In genomic region chr11:65382804-65383368, GRCh38 we compare ENCODE assay signal across 8 cellular contexts. TPM values are rescaled to one million over a fixed set of nuclear protein-coding genes. Genes with fewer than 3 reads are reported as not detected.
A peak's percentile ranks its signal among the peaks of the same experiment; 100 is the strongest.
DNase-seq lines count a peak whose midpoint lies in the region; ATAC-seq and TF ChIP-seq lines count a peak whose summit lies in the region.

No MANE protein-coding gene starts in this region.

- H3K27me3 Mint-ChIP-seq in activated naive CD8-positive, alpha-beta T cell treated with anti-CD3 and anti-CD28 coated beads, Interleukin-2, amount 10 ng/mL, durations not matched to agents 7 days and 5 days: no peaks in the 10 kb centered on the region

- POLR2A ChIA-PET in activated naive CD8-positive, alpha-beta T cell treated with anti-CD3 and anti-CD28 coated beads, Interleukin-2, amount 10 ng/mL, durations not matched to agents 7 days and 5 days (lab: Charles Lee): interaction anchor here (0.7 to 11.5 kb wide), 8 partner anchors 33 to 127 kb away, joined by 3 to 129 read pairs (median 8); partner anchors contain the start of genes MALAT1 and NEAT1

- peak overlapping the region; percentile 90 to 99 (median 96) for H3K27ac ChIP-seq in heart left ventricle
- peak overlapping the region; percentile 98 to 100 for H3K27ac ChIP-seq in liver (ENCODE audit: low read depth in 1 of 2, low read length in 2 of 2)
- H3K27ac ChIP-seq in transverse colon: peak overlapping the region; percentile 88 to 98 (median 98)

- peak overlapping the region; percentile 48 to 89 for H3K9ac ChIP-seq in liver (ENCODE audit: low read depth in 1 of 2, low read length in 2 of 2)

- no peaks in the 10 kb centered on the region for H3K9me3 Mint-ChIP-seq in activated naive CD8-positive, alpha-beta T cell treated with anti-CD3 and anti-CD28 coated beads, Interleukin-2, amount 10 ng/mL, durations not matched to agents 7 days and 5 days

- intact Hi-C loops in heart left ventricle (cut with DNase I): loop anchor here in 7 of 10 donors (1.0 to 5.0 kb wide), 8 partner anchors 34 to 129 kb away; no protein-coding TSS in a partner anchor
- intact Hi-C loops in Right ventricle myocardium inferior (cut with DNase I): loop anchor here (1.0 to 5.0 kb wide), 3 partner anchors 36 to 124 kb away; no protein-coding TSS in a partner anchor
- intact Hi-C loops in transverse colon (cut with DNase I; ENCODE audit: low total_unique reads): loop anchor here (2.0 to 5.0 kb wide), 2 partner anchors 36 to 129 kb away; no protein-coding TSS in a partner anchor

- TF ChIP-seq CTCF in heart left ventricle (IDR thresholded peaks at IDR 0.05): no peak
- TF ChIP-seq CTCF in liver (IDR thresholded peaks at IDR 0.05; ENCODE audit: low read depth, low read length, missing input control): no peak
- TF ChIP-seq CTCF in transverse colon (IDR thresholded peaks at IDR 0.05): no peak

- no peaks in the 10 kb centered on the region for H3K36me3 ChIP-seq in heart left ventricle
- no peaks in the 10 kb centered on the region for H3K36me3 ChIP-seq in liver (ENCODE audit: control insufficient read depth in 4 of 4, insufficient read depth in 3 of 4, low read depth in 1 of 4, low read length in 3 of 4)
- H3K36me3 ChIP-seq in transverse colon: no peaks in the 10 kb centered on the region

- TF ChIP-seq POLR2A in heart left ventricle (IDR thresholded peaks at IDR 0.05) (no peak), transverse colon (IDR thresholded peaks at IDR 0.05) (peak; percentile 7)

- no peak for TF ChIP-seq RAD21 in liver (IDR thresholded peaks at IDR 0.05)

- H3K4me3 ChIP-seq in heart left ventricle (peak overlapping the region in 11 of 12 donors; percentile 12 to 59 (median 51)), liver (ENCODE audit: low read depth in 1 of 3, low read length in 3 of 3) (peak overlapping the region in 2 of 3 donors; percentile 19 to 36), transverse colon (peak overlapping the region in 3 of 4 donors; percentile 23 to 35 (median 32))

- TF ChIP-seq EP300 in transverse colon (IDR thresholded peaks at IDR 0.05; ENCODE audit: low read depth): no peak

- in situ Hi-C loops in transverse colon (cut with MboI; ENCODE audit: low pct_ligation_motif_present in 1 of 4, low pct_unique_long_range_greater_than_20kb in 1 of 4, low sequenced_read_pairs in 3 of 4): no loop called here

- H3K9me3 ChIP-seq in heart left ventricle (no peaks in the 10 kb centered on the region), liver (ENCODE audit: control insufficient read depth in 4 of 4, low read length in 3 of 4) (no peaks in the 10 kb centered on the region), transverse colon (no peaks in the 10 kb centered on the region)

- H3K4me1 ChIP-seq in heart left ventricle (peaks cover 12 to 73% (median 46%) of the 10 kb centered on the region in 12 donors), liver (ENCODE audit: control insufficient read depth in 4 of 4, insufficient read depth in 4 of 4, low read length in 3 of 4) (peaks cover 7 to 37% (median 21%) of the 10 kb centered on the region in 4 donors), transverse colon (peaks cover 51 to 67% (median 56%) of the 10 kb centered on the region in 4 donors)

- H3K4me3 Mint-ChIP-seq in activated naive CD8-positive, alpha-beta T cell treated with anti-CD3 and anti-CD28 coated beads, Interleukin-2, amount 10 ng/mL, durations not matched to agents 7 days and 5 days: peak overlapping the region; percentile 89

- H3K27me3 ChIP-seq in heart left ventricle (no peaks in the 10 kb centered on the region), liver (ENCODE audit: control insufficient read depth in 4 of 4, insufficient read depth in 4 of 4, low read length in 3 of 4) (no peaks in the 10 kb centered on the region), transverse colon (no peaks in the 10 kb centered on the region)

- peaks cover 35% of the 10 kb centered on the region for H3K4me1 Mint-ChIP-seq in activated naive CD8-positive, alpha-beta T cell treated with anti-CD3 and anti-CD28 coated beads, Interleukin-2, amount 10 ng/mL, durations not matched to agents 7 days and 5 days

- H3K27ac Mint-ChIP-seq in activated naive CD8-positive, alpha-beta T cell treated with anti-CD3 and anti-CD28 coated beads, Interleukin-2, amount 10 ng/mL, durations not matched to agents 7 days and 5 days: peak overlapping the region; percentile 96

- ATAC-seq in heart left ventricle: no peak
- ATAC-seq in Right ventricle myocardium inferior: no peak
- no peak for ATAC-seq in activated naive CD8-positive, alpha-beta T cell treated with anti-CD3 and anti-CD28 coated beads, Interleukin-2, amount 10 ng/mL, durations not matched to agents 7 days and 5 days (ENCODE audit: low read depth)
- ATAC-seq in GM18511 (IDR thresholded peaks at IDR 0.05; ENCODE audit: unreplicated experiment): no peak

- DNase-seq in heart left ventricle: no peak
- no peak for DNase-seq in Right ventricle myocardium inferior (ENCODE audit: missing footprints)
- DNase-seq in activated naive CD8-positive, alpha-beta T cell treated with anti-CD3 and anti-CD28 coated beads, Interleukin-2, amount 10 ng/mL, durations not matched to agents 7 days and 5 days: no peak
- DNase-seq in transverse colon: peak; percentile 91
- no peak for DNase-seq in DMS114 treated with DMSO at 0.1 percent for 48 hours (lab: John Stamatoyannopoulos, UW; ENCODE audit: unreplicated experiment)
- no peak for DNase-seq in stimulated activated naive CD4-positive, alpha-beta T cell (lab: John Stamatoyannopoulos, UW)

- 11 to 20% (median 17%) methylated on average over 12 of the region's 12 CpGs for WGBS in heart left ventricle, 4 donors
- WGBS in liver: 35% methylated on average over 12 of the region's 12 CpGs
- 13% methylated on average over 12 of the region's 12 CpGs; no CpG with 5 or more reads in 1 of the 2 donors for WGBS in transverse colon (ENCODE audit: low coverage in 1 of 2), 2 donors

- H3K36me3 Mint-ChIP-seq in activated naive CD8-positive, alpha-beta T cell treated with anti-CD3 and anti-CD28 coated beads, Interleukin-2, amount 10 ng/mL, durations not matched to agents 7 days and 5 days: no peaks in the 10 kb centered on the region

TF ChIP-seq in liver, 16 proteins besides CTCF, POLR2A, EP300 and RAD21 (continues in another document):
- TF ChIP-seq, protein P1, sequence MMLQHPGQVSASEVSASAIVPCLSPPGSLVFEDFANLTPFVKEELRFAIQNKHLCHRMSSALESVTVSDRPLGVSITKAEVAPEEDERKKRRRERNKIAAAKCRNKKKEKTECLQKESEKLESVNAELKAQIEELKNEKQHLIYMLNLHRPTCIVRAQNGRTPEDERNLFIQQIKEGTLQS (IDR thresholded peaks at IDR 0.05): no peak
- TF ChIP-seq EGR1 (IDR thresholded peaks at IDR 0.05; ENCODE audit: low read depth in 2 of 2): no peak

RNA-seq across cellular contexts. Expression of gene SLC25A45, which starts 0.4 kb away (rescaled TPM):
- total RNA-seq in heart left ventricle (10 to 100 TPM in 1 of 9 donors, 1 to 10 TPM in 8; 3.8 to 11.6 (median 6.6) TPM), Right ventricle myocardium inferior (5.6 TPM), liver (1 to 10 TPM; 5.1 to 6.8 TPM), transverse colon (1 to 10 TPM; 2.2 to 5.6 (median 5.2) TPM)
- polyA plus RNA-seq in heart left ventricle (1 to 10 TPM; 3.8 to 6.6 TPM), liver (1 to 10 TPM; 4.5 to 5.6 TPM)
- total RNA-seq in activated naive CD8-positive, alpha-beta T cell treated with anti-CD3 and anti-CD28 coated beads, Interleukin-2, amount 10 ng/mL, durations not matched to agents 7 days and 5 days: 10 to 100 TPM; 25.5 to 29.6 TPM

RNA-seq across cellular contexts. Expression of gene FRMD8, which starts 3.6 kb away (rescaled TPM):
- total RNA-seq in heart left ventricle (10 to 100 TPM in 7 of 9 donors, 1 to 10 TPM in 2; 6.1 to 24.1 (median 11.3) TPM), Right ventricle myocardium inferior (8.2 TPM), liver (10 to 100 TPM; 20.7 to 22.8 TPM), transverse colon (100 to 1,000 TPM in 3 of 4 donors, 10 to 100 TPM in 1; 64.3 to 164 (median 128) TPM)
- polyA plus RNA-seq in heart left ventricle (10 to 100 TPM in 1 of 2 donors, 1 to 10 TPM in 1; 8.0 to 16.3 TPM), liver (1 to 10 TPM; 2.8 to 9.4 TPM)
- total RNA-seq in activated naive CD8-positive, alpha-beta T cell treated with anti-CD3 and anti-CD28 coated beads, Interleukin-2, amount 10 ng/mL, durations not matched to agents 7 days and 5 days: 10 to 100 TPM; 51.5 to 55.4 TPM

RNA-seq across cellular contexts. Expression of gene TIGD3, which starts 28.3 kb away (rescaled TPM):
- total RNA-seq in heart left ventricle (under 1 TPM in 7 of 9 donors, not detected in 2; 0.19 to 0.91 (median 0.47) TPM), Right ventricle myocardium inferior (0.54 TPM), liver (under 1 TPM; 0.17 to 0.33 TPM), transverse colon (1 to 10 TPM in 1 of 4 donors, under 1 TPM in 2, not detected in 1; 0.48 to 3.0 (median 0.75) TPM)
- polyA plus RNA-seq in heart left ventricle (under 1 TPM; 0.29 to 0.42 TPM), liver (under 1 TPM in 1 of 2 donors, not detected in 1; 0.08 TPM)
- total RNA-seq in activated naive CD8-positive, alpha-beta T cell treated with anti-CD3 and anti-CD28 coated beads, Interleukin-2, amount 10 ng/mL, durations not matched to agents 7 days and 5 days: 1 to 10 TPM in 1 of 2 experiments, under 1 TPM in 1; 0.97 to 1.2 TPM

RNA-seq across cellular contexts. Expression of gene NEAT1, which starts 39.7 kb away (rescaled TPM):
- total RNA-seq in heart left ventricle: 100 to 1,000 TPM in 7 of 9 donors, 10 to 100 TPM in 2; 17.0 to 760 (median 507) TPM
- polyA plus RNA-seq in heart left ventricle: 100 to 1,000 TPM; 104 to 532 TPM
- total RNA-seq in Right ventricle myocardium inferior: 457 TPM
- total RNA-seq in activated naive CD8-positive, alpha-beta T cell treated with anti-CD3 and anti-CD28 coated beads, Interleukin-2, amount 10 ng/mL, durations not matched to agents 7 days and 5 days: 100 to 1,000 TPM; 402 to 407 TPM
- 1,000 to 10,000 TPM in 1 of 2 donors, 10 to 100 TPM in 1; 29.6 to 1,968 TPM for total RNA-seq in liver
- polyA plus RNA-seq in liver: 100 to 1,000 TPM in 1 of 2 donors, 10 to 100 TPM in 1; 50.2 to 111 TPM
- total RNA-seq in transverse colon: 100 to 1,000 TPM; 370 to 782 (median 680) TPM

RNA-seq across cellular contexts. Expression of gene DPF2, which starts 49.2 kb away (rescaled TPM):
- total RNA-seq in heart left ventricle: 10 to 100 TPM; 41.0 to 55.4 (median 46.2) TPM
- polyA plus RNA-seq in heart left ventricle: 10 to 100 TPM; 22.9 to 35.1 TPM
- total RNA-seq in Right ventricle myocardium inferior: 51.6 TPM
- 10 to 100 TPM; 80.2 to 82.7 TPM for total RNA-seq in activated naive CD8-positive, alpha-beta T cell treated with anti-CD3 and anti-CD28 coated beads, Interleukin-2, amount 10 ng/mL, durations not matched to agents 7 days and 5 days
- total RNA-seq in liver: 10 to 100 TPM; 12.8 to 14.8 TPM
- 10 to 100 TPM in 1 of 2 donors, 1 to 10 TPM in 1; 9.2 to 10.0 TPM for polyA plus RNA-seq in liver
- 10 to 100 TPM; 29.1 to 50.9 (median 37.6) TPM for total RNA-seq in transverse colon
